10 cellular contexts compared by ENCODE assay signal in genomic region chr3:127628426-127628787, GRCh38. TPM values are rescaled to one million over a fixed set of nuclear protein-coding genes. Genes with fewer than 3 reads are reported as not detected.
DNase-seq lines count a peak whose midpoint lies in the region; ATAC-seq and FAIRE-seq lines count a peak whose summit lies in the region.
"Had no signal": no experiment of that assay in that cellular context is flagged by ENCODE, and none has a peak within 500 bp of the region (broad histone marks: within the 10 kb centered on the region; RNA-seq: fewer than 3 reads in every experiment).

No MANE protein-coding gene starts in this region.

- DNase-seq in activated T-cell treated with anti-CD3 and anti-CD28 coated beads, Interleukin-2, amount 50 U/mL, for 72 hours: no peak
- DNase-seq in activated T-cell treated with anti-CD3 and anti-CD28 coated beads, Interleukin-2, amount 50 U/mL, for 48 hours: no peak
- DNase-seq in activated T-helper 1 cell treated with anti-CD3 and anti-CD28 coated beads, Interleukin-12 subunit alpha, Interleukin-12 subunit beta, Interleukin-2, Interleukin-4 antibody, amounts not matched to agents 30 ng/mL and 10 ng/mL and 1 ng/mL, durations not matched to agents 14 hours and 24 hours and 36 hours (ENCODE audit: low spot score): no peak
- DNase-seq in medulla oblongata (ENCODE audit: extremely low spot score) (peak; percentile 21), HTR-8/SVneo (ENCODE audit: insufficient read length, low spot score) (no peak), NAMALWA (ENCODE audit: low spot score) (no peak)

- ATAC-seq in activated T-cell treated with anti-CD3 and anti-CD28 coated beads, Interleukin-2, amount 50 U/mL, for 72 hours (replicated peaks in 1 of 2): peak in 1 of 2 donors; percentile 6
- ATAC-seq in stimulated activated memory B cell treated with anti-CD40 and anti-IgM and Interleukin-4, amounts not matched to agents 10 μg/mL and 1 μg/mL and 100 μg/mL, for 72 hours: no peak
- ATAC-seq in HG03025 (IDR thresholded peaks at IDR 0.05; ENCODE audit: low FRiP score, unreplicated experiment): no peak

- peaks cover 49% of the 10 kb centered on the region for H3K4me1 Mint-ChIP-seq in activated T-cell treated with anti-CD3 and anti-CD28 coated beads, Interleukin-2, amount 50 U/mL, for 72 hours (ENCODE audit: low read depth)
- peaks cover 16% of the 10 kb centered on the region for H3K4me1 Mint-ChIP-seq in activated T-helper 1 cell treated with anti-CD3 and anti-CD28 coated beads, Interleukin-12 subunit alpha, Interleukin-12 subunit beta, Interleukin-2, Interleukin-4 antibody, amounts not matched to agents 30 ng/mL and 10 ng/mL and 1 ng/mL, durations not matched to agents 14 hours and 24 hours and 36 hours (ENCODE audit: low read depth)
- peaks cover 13% of the 10 kb centered on the region for H3K4me1 Mint-ChIP-seq in stimulated activated memory B cell treated with anti-CD40 and anti-IgM and Interleukin-4, amounts not matched to agents 10 μg/mL and 1 μg/mL and 100 μg/mL, for 72 hours

- intact Hi-C loops in activated T-helper 1 cell treated with anti-CD3 and anti-CD28 coated beads, Interleukin-12 subunit alpha, Interleukin-12 subunit beta, Interleukin-2, Interleukin-4 antibody, amounts not matched to agents 30 ng/mL and 10 ng/mL and 1 ng/mL, durations not matched to agents 14 hours and 24 hours and 36 hours (cut with micrococcal nuclease): loop anchor here (2.0 kb wide), 3 partner anchors 30 to 44 kb away; partner anchors contain the start of genes ABTB1, MCM2 and TPRA1

- no peaks in the 10 kb centered on the region for H3K9me3 Mint-ChIP-seq in activated T-cell treated with anti-CD3 and anti-CD28 coated beads, Interleukin-2, amount 50 U/mL, for 72 hours
- no peaks in the 10 kb centered on the region for H3K9me3 Mint-ChIP-seq in activated T-helper 1 cell treated with anti-CD3 and anti-CD28 coated beads, Interleukin-12 subunit alpha, Interleukin-12 subunit beta, Interleukin-2, Interleukin-4 antibody, amounts not matched to agents 30 ng/mL and 10 ng/mL and 1 ng/mL, durations not matched to agents 14 hours and 24 hours and 36 hours
- H3K9me3 Mint-ChIP-seq in stimulated activated memory B cell treated with anti-CD40 and anti-IgM and Interleukin-4, amounts not matched to agents 10 μg/mL and 1 μg/mL and 100 μg/mL, for 72 hours: no peaks in the 10 kb centered on the region

- H3K36me3 Mint-ChIP-seq in activated T-cell treated with anti-CD3 and anti-CD28 coated beads, Interleukin-2, amount 50 U/mL, for 72 hours (ENCODE audit: insufficient read depth in 2 of 2): peaks cover 1 to 2% of the 10 kb centered on the region in 2 donors
- peaks cover 3% of the 10 kb centered on the region for H3K36me3 Mint-ChIP-seq in activated T-helper 1 cell treated with anti-CD3 and anti-CD28 coated beads, Interleukin-12 subunit alpha, Interleukin-12 subunit beta, Interleukin-2, Interleukin-4 antibody, amounts not matched to agents 30 ng/mL and 10 ng/mL and 1 ng/mL, durations not matched to agents 14 hours and 24 hours and 36 hours (ENCODE audit: low read depth)
- peaks cover 2% of the 10 kb centered on the region for H3K36me3 Mint-ChIP-seq in stimulated activated memory B cell treated with anti-CD40 and anti-IgM and Interleukin-4, amounts not matched to agents 10 μg/mL and 1 μg/mL and 100 μg/mL, for 72 hours

- no peak overlapping the region for H3K27ac Mint-ChIP-seq in activated T-cell treated with anti-CD3 and anti-CD28 coated beads, Interleukin-2, amount 50 U/mL, for 72 hours
- no peak overlapping the region for H3K27ac Mint-ChIP-seq in activated T-helper 1 cell treated with anti-CD3 and anti-CD28 coated beads, Interleukin-12 subunit alpha, Interleukin-12 subunit beta, Interleukin-2, Interleukin-4 antibody, amounts not matched to agents 30 ng/mL and 10 ng/mL and 1 ng/mL, durations not matched to agents 14 hours and 24 hours and 36 hours
- no peak overlapping the region for H3K27ac Mint-ChIP-seq in stimulated activated memory B cell treated with anti-CD40 and anti-IgM and Interleukin-4, amounts not matched to agents 10 μg/mL and 1 μg/mL and 100 μg/mL, for 72 hours

- peaks cover 49% of the 10 kb centered on the region for H3K27me3 Mint-ChIP-seq in activated T-cell treated with anti-CD3 and anti-CD28 coated beads, Interleukin-2, amount 50 U/mL, for 72 hours (ENCODE audit: low read depth)
- peaks cover 52% of the 10 kb centered on the region for H3K27me3 Mint-ChIP-seq in activated T-helper 1 cell treated with anti-CD3 and anti-CD28 coated beads, Interleukin-12 subunit alpha, Interleukin-12 subunit beta, Interleukin-2, Interleukin-4 antibody, amounts not matched to agents 30 ng/mL and 10 ng/mL and 1 ng/mL, durations not matched to agents 14 hours and 24 hours and 36 hours (ENCODE audit: insufficient read depth)
- peaks cover 28% of the 10 kb centered on the region for H3K27me3 Mint-ChIP-seq in stimulated activated memory B cell treated with anti-CD40 and anti-IgM and Interleukin-4, amounts not matched to agents 10 μg/mL and 1 μg/mL and 100 μg/mL, for 72 hours

- no peak for FAIRE-seq in HTR-8/SVneo (lab: Jason Lieb, UNC)
- FAIRE-seq: G401.6, RCC 7860 had no signal

- H3K4me3 Mint-ChIP-seq in activated T-cell treated with anti-CD3 and anti-CD28 coated beads, Interleukin-2, amount 50 U/mL, for 72 hours: peak overlapping the region; percentile 74 to 75
- H3K4me3 Mint-ChIP-seq in activated T-helper 1 cell treated with anti-CD3 and anti-CD28 coated beads, Interleukin-12 subunit alpha, Interleukin-12 subunit beta, Interleukin-2, Interleukin-4 antibody, amounts not matched to agents 30 ng/mL and 10 ng/mL and 1 ng/mL, durations not matched to agents 14 hours and 24 hours and 36 hours: peak overlapping the region; percentile 80
- peak overlapping the region; percentile 42 for H3K4me3 Mint-ChIP-seq in stimulated activated memory B cell treated with anti-CD40 and anti-IgM and Interleukin-4, amounts not matched to agents 10 μg/mL and 1 μg/mL and 100 μg/mL, for 72 hours

RNA-seq across cellular contexts. Expression of gene PODXL2, which starts 0.6 kb away (rescaled TPM):
- 1 to 10 TPM in 1 of 2 donors, under 1 TPM in 1; 0.14 to 1.4 TPM for total RNA-seq in activated T-cell treated with anti-CD3 and anti-CD28 coated beads, Interleukin-2, amount 50 U/mL, for 72 hours
- 9.7 and 10.3 TPM in 2 replicates for total RNA-seq in activated T-helper 1 cell treated with anti-CD3 and anti-CD28 coated beads, Interleukin-12 subunit alpha, Interleukin-12 subunit beta, Interleukin-2, Interleukin-4 antibody, amounts not matched to agents 30 ng/mL and 10 ng/mL and 1 ng/mL, durations not matched to agents 14 hours and 24 hours and 36 hours

RNA-seq across cellular contexts. Expression of gene MCM2, which starts 30.2 kb away (rescaled TPM):
- 100 to 1,000 TPM; 122 to 219 TPM for total RNA-seq in activated T-cell treated with anti-CD3 and anti-CD28 coated beads, Interleukin-2, amount 50 U/mL, for 72 hours
- 214 and 229 TPM in 2 replicates for total RNA-seq in activated T-helper 1 cell treated with anti-CD3 and anti-CD28 coated beads, Interleukin-12 subunit alpha, Interleukin-12 subunit beta, Interleukin-2, Interleukin-4 antibody, amounts not matched to agents 30 ng/mL and 10 ng/mL and 1 ng/mL, durations not matched to agents 14 hours and 24 hours and 36 hours

RNA-seq across cellular contexts. Expression of gene TPRA1, which starts 37.9 kb away (rescaled TPM):
- total RNA-seq in activated T-cell treated with anti-CD3 and anti-CD28 coated beads, Interleukin-2, amount 50 U/mL, for 72 hours: 10 to 100 TPM; 31.1 to 39.0 TPM
- total RNA-seq in activated T-helper 1 cell treated with anti-CD3 and anti-CD28 coated beads, Interleukin-12 subunit alpha, Interleukin-12 subunit beta, Interleukin-2, Interleukin-4 antibody, amounts not matched to agents 30 ng/mL and 10 ng/mL and 1 ng/mL, durations not matched to agents 14 hours and 24 hours and 36 hours: 37.2 and 41.3 TPM in 2 replicates

RNA-seq across cellular contexts. Expression of gene ABTB1, which starts 44.3 kb away (rescaled TPM):
- total RNA-seq in activated T-cell treated with anti-CD3 and anti-CD28 coated beads, Interleukin-2, amount 50 U/mL, for 72 hours: 10 to 100 TPM; 24.1 to 27.0 TPM
- 9.7 TPM in 2 replicates for total RNA-seq in activated T-helper 1 cell treated with anti-CD3 and anti-CD28 coated beads, Interleukin-12 subunit alpha, Interleukin-12 subunit beta, Interleukin-2, Interleukin-4 antibody, amounts not matched to agents 30 ng/mL and 10 ng/mL and 1 ng/mL, durations not matched to agents 14 hours and 24 hours and 36 hours
